16 cellular contexts compared by ENCODE assay signal in genomic region chr3:46576386-46576785, GRCh38. TPM values are rescaled to one million over a fixed set of nuclear protein-coding genes. Genes with fewer than 3 reads are reported as not detected.
DNase-seq lines count a peak whose midpoint lies in the region; ATAC-seq and TF ChIP-seq lines count a peak whose summit lies in the region.
"Had no signal": no experiment of that assay in that cellular context is flagged by ENCODE, and none has a peak within 500 bp of the region (broad histone marks: within the 10 kb centered on the region; RNA-seq: fewer than 3 reads in every experiment).

No MANE protein-coding gene starts in this region.

- no peaks in the 10 kb centered on the region for H3K79me2 ChIP-seq in hepatocyte

- peak overlapping the region; percentile 60 for H2AFZ ChIP-seq in hepatocyte

- H4K20me1 ChIP-seq in hepatocyte (ENCODE audit: insufficient read depth, poor library complexity, severe bottlenecking) = no peaks in the 10 kb centered on the region
- H4K20me1 ChIP-seq: BLaER1 treated with 17β-estradiol and CSF1 and Interleukin-3, amounts not matched to agents 10 nM and 100 nM had no signal

- TF ChIP-seq CTCF in hepatocyte (IDR thresholded peaks at IDR 0.05; ENCODE audit: poor library complexity) = no peak
- TF ChIP-seq CTCF in esophagus squamous epithelium (IDR thresholded peaks at IDR 0.05) = no peak

- peak overlapping the region; percentile 99 for H3K9ac ChIP-seq in HUES48 (ENCODE audit: low read depth, low read length)
- H3K9ac ChIP-seq: BLaER1 treated with 17β-estradiol and CSF1 and Interleukin-3, amounts not matched to agents 10 nM and 100 nM; KMS-11 had no signal

- 47% methylated on average over 10 of the region's 10 CpGs for WGBS in hepatocyte (ENCODE audit: low lambda C conversion rate, missing lambda C conversion rate)
- 71 to 79% methylated on average over 10 of the region's 10 CpGs for WGBS in esophagus squamous epithelium, 2 donors

- no peak for TF ChIP-seq POLR2A in esophagus squamous epithelium (IDR thresholded peaks at IDR 0.05)

- H3K4me2 ChIP-seq in hepatocyte = peak overlapping the region; percentile 70
- H3K4me2 ChIP-seq: BLaER1 treated with 17β-estradiol and CSF1 and Interleukin-3, amounts not matched to agents 10 nM and 100 nM; KMS-11 had no signal

- peaks cover 27% of the 10 kb centered on the region for H3K36me3 ChIP-seq in HUES48 (ENCODE audit: control insufficient read depth, insufficient read depth, low read length)
- no peaks in the 10 kb centered on the region for H3K36me3 ChIP-seq in hepatocyte (replicated peaks; ENCODE audit: insufficient read depth, low read depth)
- H3K36me3 ChIP-seq in esophagus squamous epithelium = no peaks in the 10 kb centered on the region
- H3K36me3 ChIP-seq: BLaER1 treated with 17β-estradiol and CSF1 and Interleukin-3, amounts not matched to agents 10 nM and 100 nM had no signal

- H3K4me1 ChIP-seq in HUES48 (ENCODE audit: control insufficient read depth, insufficient read depth, low read length) = peaks cover 46% of the 10 kb centered on the region
- H3K4me1 ChIP-seq in hepatocyte (ENCODE audit: insufficient read depth) = peaks cover 20% of the 10 kb centered on the region
- peaks cover 0 to 15% (median 0%) of the 10 kb centered on the region in 3 donors for H3K4me1 ChIP-seq in esophagus squamous epithelium

- H3K27ac ChIP-seq in HUES48 (ENCODE audit: low read depth, low read length) (peak overlapping the region; percentile 98), hepatocyte (no peak overlapping the region), esophagus squamous epithelium (no peak overlapping the region)
- H3K27ac ChIP-seq: BLaER1 treated with 17β-estradiol and CSF1 and Interleukin-3, amounts not matched to agents 10 nM and 100 nM; KMS-11 had no signal

- H3K4me3 ChIP-seq in HUES48 (ENCODE audit: low read depth, low read length) (peak overlapping the region; percentile 97), hepatocyte (no peak overlapping the region), esophagus squamous epithelium (no peak overlapping the region)
- H3K4me3 ChIP-seq: BLaER1 treated with 17β-estradiol and CSF1 and Interleukin-3, amounts not matched to agents 10 nM and 100 nM had no signal

- H3K9me3 ChIP-seq in HUES48 (ENCODE audit: control insufficient read depth, insufficient read depth, low read length) (no peaks in the 10 kb centered on the region), hepatocyte (ENCODE audit: low read depth) (no peaks in the 10 kb centered on the region), esophagus squamous epithelium (no peaks in the 10 kb centered on the region)

- ATAC-seq in sciatic nerve = no peak
- ATAC-seq: HepG2 had no signal

- intact Hi-C loops in sciatic nerve (cut with DNase I) (no loop called here), esophagus squamous epithelium (cut with DNase I) (no loop called here)

- no peak for DNase-seq in hepatocyte (ENCODE audit: low spot score)
- peak; percentile 40 for DNase-seq in islet precursor cell
- peak; percentile 21 for DNase-seq in sciatic nerve (ENCODE audit: low spot score)
- no peak for DNase-seq in esophagus squamous epithelium (lab: John Stamatoyannopoulos, UW)
- DNase-seq in T-helper 9 cell = no peak
- DNase-seq in stimulated activated CD4-positive, alpha-beta T cell treated with anti-CD3 and anti-CD28 coated beads, Interleukin-1b, Interleukin-23, amount 100 ng/mL, for 48 hours = no peak
- no peak for DNase-seq in activated CD4-positive, CD25-positive, alpha-beta regulatory T cell (lab: John Stamatoyannopoulos, UW)
- DNase-seq: HCEC 1CT, MV-4-11, NCI-H187 treated with DMSO at 0.1 percent for 48 hours, NCI-H226, NCI-H524 treated with DMSO at 0.1 percent for 48 hours had no signal

- H3K27me3 ChIP-seq in HUES48 (ENCODE audit: control insufficient read depth, insufficient read depth, low read length) = no peaks in the 10 kb centered on the region
- peaks cover 25% of the 10 kb centered on the region for H3K27me3 ChIP-seq in hepatocyte
- H3K27me3 ChIP-seq in esophagus squamous epithelium = peaks cover 0 to 57% (median 1%) of the 10 kb centered on the region in 4 donors
- H3K27me3 ChIP-seq: BLaER1 treated with 17β-estradiol and CSF1 and Interleukin-3, amounts not matched to agents 10 nM and 100 nM had no signal

- no peaks in the 10 kb centered on the region for H3K9me2 ChIP-seq in hepatocyte (replicated peaks; ENCODE audit: insufficient read depth)

RNA-seq across cellular contexts. Expression of gene LRRC2, which starts 10.3 kb away (rescaled TPM):
- total RNA-seq in hepatocyte = 0.28 and 0.60 TPM in 2 replicates
- 2.0 and 4.4 TPM in 2 replicates for polyA plus RNA-seq in hepatocyte
- 2.2 TPM for total RNA-seq in sciatic nerve
- 1 to 10 TPM in 2 of 4 donors, under 1 TPM in 1, not detected in 1; 0.26 to 2.7 (median 1.1) TPM for total RNA-seq in esophagus squamous epithelium

RNA-seq across cellular contexts. Expression of gene FAM240A, which starts 35.9 kb away (rescaled TPM):
- not detected in 2 replicates for total RNA-seq in hepatocyte
- not detected in 2 replicates for polyA plus RNA-seq in hepatocyte
- not detected for total RNA-seq in sciatic nerve
- under 1 TPM in 1 of 4 donors, not detected in 3; 0.50 TPM for total RNA-seq in esophagus squamous epithelium
- total RNA-seq: HepG2 had no signal
- polyA plus RNA-seq: HepG2 had no signal

Comparison
In these comparisons a context has a peak if more than half of its experiments do, and no peak if none do; other contexts are left out.
1. DNase-seq: peak in islet precursor cell (single experiment) and sciatic nerve (single experiment); none in hepatocyte (single experiment), esophagus squamous epithelium (single experiment), T-helper 9 cell (single experiment), stimulated activated CD4-positive, alpha-beta T cell treated with anti-CD3 and anti-CD28 coated beads, Interleukin-1b, Interleukin-23, amount 100 ng/mL, for 48 hours (single experiment) and activated CD4-positive, CD25-positive, alpha-beta regulatory T cell (0 of 4).